ENCODE assay signal across 13 cellular contexts in genomic region chr13:35917252-35917941, GRCh38.
DNase-seq lines count a peak whose midpoint lies in the region; ATAC-seq, FAIRE-seq and TF ChIP-seq lines count a peak whose summit lies in the region.
"Had no signal": no experiment of that assay in that cellular context is flagged by ENCODE, and none has a peak within 500 bp of the region (broad histone marks: within the 10 kb centered on the region; RNA-seq: fewer than 3 reads in every experiment).

No MANE protein-coding gene starts in this region.

- no peaks in the 10 kb centered on the region for H3K27me3 Mint-ChIP-seq in chondrocyte (ENCODE audit: low read depth)
- H3K27me3 Mint-ChIP-seq in activated CD4-positive, alpha-beta T cell treated with anti-CD3 and anti-CD28 coated beads, Interleukin-2, amount 10 ng/mL, durations not matched to agents 24 days and 14 days: no peaks in the 10 kb centered on the region

- peak overlapping the region; percentile 69 for H3K27ac ChIP-seq in smooth muscle cell (ENCODE audit: low read depth)
- H3K27ac ChIP-seq: pancreas had no signal

- H3K9ac ChIP-seq in smooth muscle cell (ENCODE audit: low read depth): no peak overlapping the region

- H4K20me1 ChIP-seq in smooth muscle cell (ENCODE audit: low read depth): no peaks in the 10 kb centered on the region

- H3K4me1 Mint-ChIP-seq in chondrocyte (ENCODE audit: low read depth): peaks cover 49% of the 10 kb centered on the region
- H3K4me1 Mint-ChIP-seq in activated CD4-positive, alpha-beta T cell treated with anti-CD3 and anti-CD28 coated beads, Interleukin-2, amount 10 ng/mL, durations not matched to agents 24 days and 14 days: no peaks in the 10 kb centered on the region

- WGBS in smooth muscle cell (ENCODE audit: low lambda C conversion rate): 69% methylated on average over 13 of the region's 13 CpGs

- DNase-seq in chondrocyte (ENCODE audit: low spot score): no peak
- no peak for DNase-seq in smooth muscle cell (lab: John Stamatoyannopoulos, UW; ENCODE audit: unreplicated experiment)
- DNase-seq in RKO (ENCODE audit: low spot score): no peak
- DNase-seq in NCI-H1105 treated with DMSO at 0.1 percent for 48 hours (lab: John Stamatoyannopoulos, UW): no peak
- DNase-seq in activated CD4-positive, alpha-beta T cell treated with anti-CD3 and anti-CD28 coated beads, Interleukin-2, amount 10 ng/mL, durations not matched to agents 24 days and 14 days: no peak
- no peak for DNase-seq in GM19239 (ENCODE audit: insufficient read length, low spot score)
- DNase-seq: activated CD4-positive, CD25-positive, alpha-beta regulatory T cell treated with anti-CD3 and anti-CD28 coated beads, Interleukin-2, amount 50 U/mL, for 72 hours; DND-41; pancreas had no signal

- no peaks in the 10 kb centered on the region for H3K9me3 ChIP-seq in smooth muscle cell (replicated peaks; ENCODE audit: low read depth)
- H3K9me3 ChIP-seq: pancreas had no signal

- no peaks in the 10 kb centered on the region for H3K36me3 ChIP-seq in smooth muscle cell (ENCODE audit: low read depth)
- H3K36me3 ChIP-seq: pancreas had no signal

- no peaks in the 10 kb centered on the region for H3F3A ChIP-seq in smooth muscle cell (ENCODE audit: low read depth)

- H3K27me3 ChIP-seq in smooth muscle cell (ENCODE audit: low read depth): no peaks in the 10 kb centered on the region
- H3K27me3 ChIP-seq: pancreas had no signal

- H3K4me1 ChIP-seq in smooth muscle cell (ENCODE audit: low read depth): peaks cover 4% of the 10 kb centered on the region
- H3K4me1 ChIP-seq: pancreas had no signal

- H3K36me3 Mint-ChIP-seq in chondrocyte (ENCODE audit: low read depth): no peaks in the 10 kb centered on the region
- no peaks in the 10 kb centered on the region for H3K36me3 Mint-ChIP-seq in activated CD4-positive, alpha-beta T cell treated with anti-CD3 and anti-CD28 coated beads, Interleukin-2, amount 10 ng/mL, durations not matched to agents 24 days and 14 days (ENCODE audit: low read depth)
- H3K36me3 Mint-ChIP-seq: activated naive CD4-positive, alpha-beta T cell treated with anti-CD3 and anti-CD28 coated beads, Interleukin-2, amount 50 U/mL, for 72 hours had no signal

- H3K9me3 Mint-ChIP-seq in chondrocyte (ENCODE audit: low read depth): no peaks in the 10 kb centered on the region
- peaks cover 3% of the 10 kb centered on the region for H3K9me3 Mint-ChIP-seq in activated CD4-positive, alpha-beta T cell treated with anti-CD3 and anti-CD28 coated beads, Interleukin-2, amount 10 ng/mL, durations not matched to agents 24 days and 14 days

- FAIRE-seq in GM19239 (lab: Jason Lieb, UNC): no peak
- FAIRE-seq: pancreas, RCC 7860 had no signal

- TF ChIP-seq CTCF in chondrocyte (IDR thresholded peaks at IDR 0.05) (no peak), smooth muscle cell (IDR thresholded peaks at IDR 0.05; ENCODE audit: borderline replicate concordance, insufficient read depth, poor library complexity, severe bottlenecking) (no peak)

- H3K79me2 ChIP-seq in smooth muscle cell (ENCODE audit: low read depth): no peaks in the 10 kb centered on the region

- intact Hi-C loops in activated CD4-positive, alpha-beta T cell treated with anti-CD3 and anti-CD28 coated beads, Interleukin-2, amount 10 ng/mL, durations not matched to agents 24 days and 14 days (cut with micrococcal nuclease): no loop called here

- ATAC-seq in GM18873 (IDR thresholded peaks at IDR 0.05; ENCODE audit: low FRiP score, unreplicated experiment) (peak; percentile 55), HG03439 (IDR thresholded peaks at IDR 0.05; ENCODE audit: unreplicated experiment) (peak; percentile 58)
- ATAC-seq: activated naive CD4-positive, alpha-beta T cell treated with anti-CD3 and anti-CD28 coated beads, Interleukin-2, amount 50 U/mL, for 72 hours had no signal

- H3K4me3 Mint-ChIP-seq in chondrocyte (ENCODE audit: unreplicated experiment): peak overlapping the region; percentile 41
- no peak overlapping the region for H3K4me3 Mint-ChIP-seq in activated CD4-positive, alpha-beta T cell treated with anti-CD3 and anti-CD28 coated beads, Interleukin-2, amount 10 ng/mL, durations not matched to agents 24 days and 14 days

- peak overlapping the region; percentile 6 for H3K4me2 ChIP-seq in smooth muscle cell

- peak overlapping the region; percentile 68 for H3K27ac Mint-ChIP-seq in chondrocyte (ENCODE audit: unreplicated experiment)
- no peak overlapping the region for H3K27ac Mint-ChIP-seq in activated CD4-positive, alpha-beta T cell treated with anti-CD3 and anti-CD28 coated beads, Interleukin-2, amount 10 ng/mL, durations not matched to agents 24 days and 14 days
- H3K27ac Mint-ChIP-seq: activated naive CD4-positive, alpha-beta T cell treated with anti-CD3 and anti-CD28 coated beads, Interleukin-2, amount 50 U/mL, for 72 hours had no signal

- H3K4me3 ChIP-seq in smooth muscle cell: no peak overlapping the region
- H3K4me3 ChIP-seq: pancreas had no signal

- H2AFZ ChIP-seq in smooth muscle cell (ENCODE audit: low read depth): peak overlapping the region; percentile 50
